22 cellular contexts compared by ENCODE assay signal in genomic region chr10:59314284-59314683, GRCh38. TPM values are rescaled to one million over a fixed set of nuclear protein-coding genes. Genes with fewer than 3 reads are reported as not detected.
"Had no signal": no experiment of that assay in that cellular context is flagged by ENCODE, and none has a peak within 500 bp of the region (broad histone marks: within the 10 kb centered on the region; RNA-seq: fewer than 3 reads in every experiment).

No MANE protein-coding gene starts in this region.

- H3K27ac Mint-ChIP-seq: activated B cell treated with CpG ODN at 0.5 μM for 24 hours; activated CD8-positive, alpha-beta T cell treated with anti-CD3 and anti-CD28 coated beads for 36 hours; activated naive CD4-positive, alpha-beta T cell treated with anti-CD3 and anti-CD28 coated beads, Interleukin-2, amount 50 U/mL, for 72 hours; activated T-helper 2 cell treated with anti-CD3 and anti-CD28 coated beads, Interferon-gamma antibody, Interleukin-2, Interleukin-4, amounts not matched to agents 10 μg/mL and 5 μg/mL and 100 μg/mL, durations not matched to agents 14 hours and 24 hours and 36 hours; effector memory CD8-positive, alpha-beta T cell; natural killer cell treated with Interleukin-12 subunit alpha and Interleukin-12 subunit beta and Interleukin-15 and Interleukin-18, amount 100 ng/mL, for 72 hours; type B pancreatic cell had no signal

- H3K36me3 Mint-ChIP-seq: activated naive CD4-positive, alpha-beta T cell treated with anti-CD3 and anti-CD28 coated beads, Interleukin-2, amount 50 U/mL, for 72 hours had no signal

- H3K36me3 ChIP-seq: breast epithelium, colonic mucosa, heart right ventricle, left lung, spleen, thoracic aorta, uterus had no signal

- ATAC-seq: activated CD8-positive, alpha-beta T cell treated with anti-CD3 and anti-CD28 coated beads for 36 hours; activated naive CD4-positive, alpha-beta T cell treated with anti-CD3 and anti-CD28 coated beads, Interleukin-2, amount 50 U/mL, for 72 hours; effector memory CD8-positive, alpha-beta T cell; left lung; mucosa of descending colon; natural killer cell treated with Interleukin-12 subunit alpha and Interleukin-12 subunit beta and Interleukin-15 and Interleukin-18, amount 100 ng/mL, for 72 hours had no signal

- H3K4me3 ChIP-seq: breast epithelium, colonic mucosa, heart right ventricle, left lung, mucosa of descending colon, spleen, thoracic aorta, uterus had no signal

- H3K27me3 ChIP-seq: breast epithelium, colonic mucosa, heart right ventricle, left lung, spleen, uterus had no signal

- H3K27me3 Mint-ChIP-seq: activated B cell treated with CpG ODN at 0.5 μM for 24 hours; activated CD8-positive, alpha-beta T cell treated with anti-CD3 and anti-CD28 coated beads for 36 hours; effector memory CD8-positive, alpha-beta T cell; natural killer cell treated with Interleukin-12 subunit alpha and Interleukin-12 subunit beta and Interleukin-15 and Interleukin-18, amount 100 ng/mL, for 72 hours; type B pancreatic cell had no signal

- DNase-seq: activated B cell treated with CpG ODN at 0.5 μM for 24 hours; activated CD4-positive, alpha-beta T cell treated with anti-CD3 and anti-CD28 coated beads, Interleukin-2, amount 50 U/mL, for 1 hour; activated CD8-positive, alpha-beta T cell treated with anti-CD3 and anti-CD28 coated beads for 36 hours; activated T-cell treated with anti-CD3 and anti-CD28 coated beads, Interleukin-2, amount 50 U/mL, for 48 hours; colonic mucosa; effector memory CD8-positive, alpha-beta T cell; erythroblast; foreskin fibroblast; heart right ventricle; left lung; mucosa of descending colon; posterior cingulate gyrus; spleen; stimulated activated naive CD4-positive, alpha-beta T cell; uterus had no signal

- H3K4me3 Mint-ChIP-seq: activated B cell treated with CpG ODN at 0.5 μM for 24 hours; activated CD8-positive, alpha-beta T cell treated with anti-CD3 and anti-CD28 coated beads for 36 hours; effector memory CD8-positive, alpha-beta T cell; natural killer cell treated with Interleukin-12 subunit alpha and Interleukin-12 subunit beta and Interleukin-15 and Interleukin-18, amount 100 ng/mL, for 72 hours; type B pancreatic cell had no signal

- H3K4me1 ChIP-seq: breast epithelium, colonic mucosa, uterus had no signal

- H3K9me3 ChIP-seq: breast epithelium, colonic mucosa, heart right ventricle, left lung, mucosa of descending colon, spleen, thoracic aorta, uterus had no signal

- H3K4me1 Mint-ChIP-seq: activated B cell treated with CpG ODN at 0.5 μM for 24 hours had no signal

- H3K27ac ChIP-seq: colonic mucosa, left lung, spleen, thoracic aorta had no signal

- H3K9me3 Mint-ChIP-seq: activated B cell treated with CpG ODN at 0.5 μM for 24 hours; activated CD8-positive, alpha-beta T cell treated with anti-CD3 and anti-CD28 coated beads for 36 hours; activated T-helper 2 cell treated with anti-CD3 and anti-CD28 coated beads, Interferon-gamma antibody, Interleukin-2, Interleukin-4, amounts not matched to agents 10 μg/mL and 5 μg/mL and 100 μg/mL, durations not matched to agents 14 hours and 24 hours and 36 hours had no signal

RNA-seq across cellular contexts. Expression of gene FAM13C, which starts 48.1 kb away (rescaled TPM):
- total RNA-seq: activated B cell treated with CpG ODN at 0.5 μM for 24 hours; activated CD8-positive, alpha-beta T cell treated with anti-CD3 and anti-CD28 coated beads for 36 hours; activated T-helper 2 cell treated with anti-CD3 and anti-CD28 coated beads, Interferon-gamma antibody, Interleukin-2, Interleukin-4, amounts not matched to agents 10 μg/mL and 5 μg/mL and 100 μg/mL, durations not matched to agents 14 hours and 24 hours and 36 hours; natural killer cell treated with Interleukin-12 subunit alpha and Interleukin-12 subunit beta and Interleukin-15 and Interleukin-18, amount 100 ng/mL, for 72 hours; T-helper 2 cell treated with Interferon-gamma antibody and Interleukin-4, amounts not matched to agents 100 ng/mL and 5 ng/mL, for 36 hours had no signal
